In genomic region chr3:130607553-130608154, GRCh38 we compare ENCODE assay signal across 24 cellular contexts.
"Had no signal": no experiment of that assay in that cellular context is flagged by ENCODE, and none has a peak within 500 bp of the region (broad histone marks: within the 10 kb centered on the region; RNA-seq: fewer than 3 reads in every experiment).

No MANE protein-coding gene starts in this region.

- H3K36me3 ChIP-seq: gastroesophageal sphincter, heart left ventricle, left lung, lower lobe of right lung had no signal

- H3K27me3 ChIP-seq: dorsolateral prefrontal cortex, foreskin keratinocyte, gastroesophageal sphincter, heart left ventricle, hepatocyte, left lung had no signal

- ATAC-seq: esophagus mucosa, foreskin keratinocyte, gastroesophageal sphincter, heart left ventricle, left cardiac atrium, left lung, left ventricle myocardium superior, lower lobe of right lung, mucosa of descending colon had no signal

- DNase-seq: dermis blood vessel endothelial cell; dorsolateral prefrontal cortex; effector CD4-positive, alpha-beta T cell; effector memory CD4-positive, alpha-beta T cell; erythroblast; foreskin keratinocyte; heart left ventricle; left cardiac atrium; left lung; left ventricle myocardium superior; lower lobe of right lung; mesenchymal stem cell; mucosa of descending colon; naive B cell had no signal

- H3K27ac ChIP-seq: coronary artery, dorsolateral prefrontal cortex, epithelial cell of prostate, foreskin keratinocyte, gastroesophageal sphincter, heart left ventricle, hepatocyte, left lung, lower lobe of right lung had no signal

- H2AFZ ChIP-seq: hepatocyte had no signal

- FAIRE-seq: colon, endometrium, frontal cortex, islet of Langerhans, keratinocyte had no signal

- H3K4me2 ChIP-seq: hepatocyte had no signal

- H3K4me3 ChIP-seq: coronary artery, dorsolateral prefrontal cortex, gastroesophageal sphincter, heart left ventricle, hepatocyte, left lung, lower lobe of right lung, mucosa of descending colon had no signal

- H3K4me1 ChIP-seq: foreskin keratinocyte, left lung, lower lobe of right lung had no signal

- H3K79me2 ChIP-seq: hepatocyte had no signal
